ENCODE assay signal across 16 cellular contexts in the genomic region with DNA sequence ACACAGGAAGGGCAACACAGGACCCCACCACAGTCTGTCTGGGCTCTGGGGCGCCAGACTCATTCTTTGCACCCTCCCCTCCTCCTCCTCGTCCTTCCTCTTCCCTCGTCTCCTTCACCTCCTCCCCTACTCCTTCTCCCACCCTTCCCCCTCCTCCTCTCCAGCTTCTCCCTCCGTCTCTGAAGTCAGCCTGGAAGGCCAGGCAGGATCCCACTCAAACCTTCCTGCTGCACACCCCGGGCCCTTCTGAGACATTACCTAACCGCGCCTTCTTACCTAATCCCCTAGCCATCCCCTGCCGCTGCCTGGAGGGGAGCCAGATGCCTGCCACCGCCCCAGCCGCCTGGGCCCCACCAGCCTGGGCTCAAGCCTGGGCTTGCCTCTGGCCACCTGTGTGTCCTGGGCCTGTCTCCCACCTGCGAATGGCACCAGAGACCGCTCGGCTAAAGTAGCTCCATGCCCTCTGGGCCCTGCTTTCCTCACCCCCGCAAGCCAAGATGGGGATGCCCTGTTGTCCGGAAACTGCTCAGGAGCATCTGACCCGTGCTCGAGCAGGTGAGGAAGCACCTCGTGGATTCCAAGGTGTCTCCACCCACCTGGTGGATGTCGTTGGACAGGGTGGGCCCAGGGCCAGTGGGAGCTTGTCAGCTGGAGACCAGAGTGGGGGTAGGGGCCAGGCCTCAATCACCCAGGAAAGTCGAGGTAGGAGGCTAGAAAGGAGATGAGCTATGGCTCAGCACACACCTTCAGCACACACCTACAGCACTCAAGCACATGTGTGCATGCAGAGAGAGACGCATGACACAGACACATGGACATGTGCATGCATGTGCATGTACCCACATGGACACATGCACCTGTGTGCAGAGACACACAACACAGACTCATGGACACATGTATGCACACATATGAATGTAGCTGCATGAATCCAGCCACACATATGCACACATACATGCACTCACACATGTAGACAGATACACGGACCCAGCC. TPM values are rescaled to one million over a fixed set of nuclear protein-coding genes. Genes with fewer than 3 reads are reported as not detected.
DNase-seq lines count a peak whose midpoint lies in the region; ATAC-seq lines count a peak whose summit lies in the region.
"Had no signal": no experiment of that assay in that cellular context is flagged by ENCODE, and none has a peak within 500 bp of the region (broad histone marks: within the 10 kb centered on the region; RNA-seq: fewer than 3 reads in every experiment).

No MANE protein-coding gene starts in this region.

- H3K4me3 ChIP-seq in right cardiac atrium (ENCODE audit: low read length), result no peak overlapping the region
- H3K4me3 ChIP-seq: breast epithelium, thoracic aorta had no signal

- peak; percentile 7 to 42 (median 20) for DNase-seq in right cardiac atrium
- no peak for DNase-seq in cardiac septum (ENCODE audit: low spot score)
- DNase-seq in NCI-H69 (lab: John Stamatoyannopoulos, UW), result peak; percentile 96
- DNase-seq in islet precursor cell, result peak; percentile 84
- DNase-seq in EL, result no peak
- no peak for DNase-seq in foreskin melanocyte
- DNase-seq: activated CD4-positive, CD25-positive, alpha-beta regulatory T cell treated with anti-CD3 and anti-CD28 coated beads, Interleukin-2, amount 50 U/mL, for 72 hours; CD8-positive, alpha-beta memory T cell; SHP77 treated with DMSO at 0.1 percent for 48 hours; stimulated activated CD4-positive, alpha-beta T cell treated with anti-CD3 and anti-CD28 coated beads, Interleukin-2, amount 100 ng/mL, for 24 hours; stimulated activated CD8-positive, alpha-beta memory T cell treated with anti-CD3 and anti-CD28 coated beads, Interleukin-4, amount 100 ng/mL, for 48 hours had no signal

- no peak overlapping the region for H3K27ac Mint-ChIP-seq in stimulated activated memory B cell treated with anti-CD40 and anti-IgM and Interleukin-4, amounts not matched to agents 10 μg/mL and 1 μg/mL and 100 μg/mL, for 72 hours
- H3K27ac Mint-ChIP-seq: activated naive CD4-positive, alpha-beta T cell treated with anti-CD3 and anti-CD28 coated beads, Interleukin-2, amount 50 U/mL, for 72 hours had no signal

- intact Hi-C loops in right cardiac atrium (cut with DNase I) (no loop called here), cardiac septum (cut with DNase I) (no loop called here)

- peaks cover 49% of the 10 kb centered on the region for H3K27me3 Mint-ChIP-seq in stimulated activated memory B cell treated with anti-CD40 and anti-IgM and Interleukin-4, amounts not matched to agents 10 μg/mL and 1 μg/mL and 100 μg/mL, for 72 hours

- H3K4me1 ChIP-seq in right cardiac atrium (ENCODE audit: control insufficient read depth, insufficient read depth, low read length), result no peaks in the 10 kb centered on the region
- H3K4me1 ChIP-seq: breast epithelium had no signal

- no peaks in the 10 kb centered on the region for H3K9me3 ChIP-seq in right cardiac atrium (ENCODE audit: control insufficient read depth, low read length)
- H3K9me3 ChIP-seq: breast epithelium, thoracic aorta had no signal

- 78% methylated on average over 22 of the region's 22 CpGs for WGBS in right cardiac atrium

- H3K9me3 Mint-ChIP-seq in stimulated activated memory B cell treated with anti-CD40 and anti-IgM and Interleukin-4, amounts not matched to agents 10 μg/mL and 1 μg/mL and 100 μg/mL, for 72 hours, result no peaks in the 10 kb centered on the region
- H3K9me3 Mint-ChIP-seq: activated naive CD4-positive, alpha-beta T cell treated with anti-CD3 and anti-CD28 coated beads, Interleukin-2, amount 50 U/mL, for 72 hours; CD8-positive, alpha-beta memory T cell had no signal

- H3K36me3 Mint-ChIP-seq in stimulated activated memory B cell treated with anti-CD40 and anti-IgM and Interleukin-4, amounts not matched to agents 10 μg/mL and 1 μg/mL and 100 μg/mL, for 72 hours, result no peaks in the 10 kb centered on the region
- H3K36me3 Mint-ChIP-seq: activated naive CD4-positive, alpha-beta T cell treated with anti-CD3 and anti-CD28 coated beads, Interleukin-2, amount 50 U/mL, for 72 hours; CD8-positive, alpha-beta memory T cell had no signal

- H3K4me3 Mint-ChIP-seq in stimulated activated memory B cell treated with anti-CD40 and anti-IgM and Interleukin-4, amounts not matched to agents 10 μg/mL and 1 μg/mL and 100 μg/mL, for 72 hours, result no peak overlapping the region
- H3K4me3 Mint-ChIP-seq: CD8-positive, alpha-beta memory T cell had no signal

- no peaks in the 10 kb centered on the region for H3K27me3 ChIP-seq in right cardiac atrium (ENCODE audit: control insufficient read depth, insufficient read depth)
- H3K27me3 ChIP-seq: breast epithelium had no signal

- no peak overlapping the region for H3K27ac ChIP-seq in right cardiac atrium (ENCODE audit: low read length)
- H3K27ac ChIP-seq: breast epithelium, thoracic aorta had no signal

- no peaks in the 10 kb centered on the region for H3K4me1 Mint-ChIP-seq in stimulated activated memory B cell treated with anti-CD40 and anti-IgM and Interleukin-4, amounts not matched to agents 10 μg/mL and 1 μg/mL and 100 μg/mL, for 72 hours

- ATAC-seq in right cardiac atrium, result peak in 1 of 2 donors; percentile 8
- no peak for ATAC-seq in stimulated activated memory B cell treated with anti-CD40 and anti-IgM and Interleukin-4, amounts not matched to agents 10 μg/mL and 1 μg/mL and 100 μg/mL, for 72 hours
- ATAC-seq in GM18868 (IDR thresholded peaks at IDR 0.05; ENCODE audit: unreplicated experiment), result no peak
- ATAC-seq: activated naive CD4-positive, alpha-beta T cell treated with anti-CD3 and anti-CD28 coated beads, Interleukin-2, amount 50 U/mL, for 72 hours had no signal

RNA-seq across cellular contexts. Expression of gene WNT9A, which starts 31.9 kb away (rescaled TPM):
- total RNA-seq in right cardiac atrium, result 1 to 10 TPM in 2 of 4 donors, under 1 TPM in 2; 0.60 to 1.8 (median 1.2) TPM
- 0.63 TPM for polyA plus RNA-seq in right cardiac atrium
- 6.5 TPM for total RNA-seq in cardiac septum
- total RNA-seq: activated naive CD4-positive, alpha-beta T cell treated with anti-CD3 and anti-CD28 coated beads, Interleukin-2, amount 50 U/mL, for 72 hours had no signal
- polyA plus RNA-seq: CD8-positive, alpha-beta memory T cell had no signal

Comparison
In these comparisons a context has a peak if more than half of its experiments do, and no peak if none do; other contexts are left out.
1. DNase-seq: peak in right cardiac atrium (3 of 3), NCI-H69 (single experiment) and islet precursor cell (single experiment); none in cardiac septum (single experiment), EL (single experiment) and foreskin melanocyte (single experiment).